In genomic region chr1:22992384-22992783, GRCh38 we compare ENCODE assay signal across 7 cellular contexts. TPM values are rescaled to one million over a fixed set of nuclear protein-coding genes. Genes with fewer than 3 reads are reported as not detected.
"Had no signal": no experiment of that assay in that cellular context is flagged by ENCODE, and none has a peak within 500 bp of the region (broad histone marks: within the 10 kb centered on the region; RNA-seq: fewer than 3 reads in every experiment).

No MANE protein-coding gene starts in this region.

RNA-seq across cellular contexts. Expression of gene LACTBL1, which starts 19.7 kb away (rescaled TPM):
- total RNA-seq: M059J, PC-3, Peyer's patch, Right ventricle myocardium inferior, RPMI7951, SK-MEL-5, T-cell had no signal

RNA-seq across cellular contexts. Expression of gene TEX46, which starts 23.3 kb away (rescaled TPM):
- total RNA-seq: M059J, PC-3, Peyer's patch, Right ventricle myocardium inferior, SK-MEL-5 had no signal
